In genomic region chr12:57476162-57476992, GRCh38 we compare ENCODE assay signal across 7 cellular contexts. TPM values are rescaled to one million over a fixed set of nuclear protein-coding genes. Genes with fewer than 3 reads are reported as not detected.
DNase-seq lines count a peak whose midpoint lies in the region; ATAC-seq, FAIRE-seq and TF ChIP-seq lines count a peak whose summit lies in the region.

No MANE protein-coding gene starts in this region.

- H3K9ac ChIP-seq in OCI-LY1 (ENCODE audit: low read length) (peak overlapping the region; percentile 65), HepG2 (ENCODE audit: insufficient read depth, low read depth, low read length) (no peak overlapping the region)

- no peak for TF ChIP-seq POLR2A in HepG2 (IDR thresholded peaks at IDR 0.05; ENCODE audit: insufficient read depth in 1 of 2, low read depth in 2 of 2, low read length in 2 of 2)

- WGBS in HepG2 (ENCODE audit: low lambda C conversion rate) = 79% methylated on average over 29 of the region's 29 CpGs

- no peak for TF ChIP-seq RAD21 in HepG2 (CRISPR knock-in tag; IDR thresholded peaks at IDR 0.05)

- H3K4me1 ChIP-seq in OCI-LY1 (ENCODE audit: insufficient read depth, low read length, severe bottlenecking) (peaks cover 51% of the 10 kb centered on the region), HepG2 (ENCODE audit: insufficient read depth, low read length) (peaks cover 38% of the 10 kb centered on the region)

- H3K27me3 ChIP-seq in OCI-LY1 (ENCODE audit: insufficient read depth, low read length) = no peaks in the 10 kb centered on the region
- H3K27me3 ChIP-seq in HepG2 (ENCODE audit: control insufficient read depth in 1 of 2, insufficient read depth in 2 of 2, low read length in 2 of 2) = peaks cover 8 to 74% of the 10 kb centered on the region in 2 experiments

- peak; percentile 57 for DNase-seq in activated naive CD8-positive, alpha-beta T cell treated with anti-CD3 and anti-CD28 coated beads, Interleukin-2, amount 50 U/mL, for 16 hours (ENCODE audit: low read depth, low spot score)
- DNase-seq in HepG2 (ENCODE audit: low spot score) = no peak
- peak; percentile 86 for DNase-seq in stimulated activated CD8-positive, alpha-beta memory T cell treated with anti-CD3 and anti-CD28 coated beads, Interleukin-4, amount 100 ng/mL, for 48 hours
- DNase-seq in NCI-H2107 treated with DMSO at 0.1 percent for 48 hours (lab: John Stamatoyannopoulos, UW; ENCODE audit: unreplicated experiment) = no peak

- intact Hi-C loops in HepG2 (cut with micrococcal nuclease; ENCODE audit: unreplicated experiment) = no loop called here

- TF ChIP-seq CTCF in OCI-LY1 (IDR thresholded peaks at IDR 0.05; ENCODE audit: low read length) (peak; percentile 85), HepG2 (CRISPR knock-in tag; IDR thresholded peaks at IDR 0.05) (no peak)

- H3K9me3 ChIP-seq in OCI-LY1 (ENCODE audit: low read length) (no peaks in the 10 kb centered on the region), HepG2 (ENCODE audit: low read length) (no peaks in the 10 kb centered on the region)

- peak overlapping the region; percentile 88 for H3K27ac ChIP-seq in OCI-LY1 (ENCODE audit: low read depth, low read length, poor library complexity, severe bottlenecking)
- H3K27ac ChIP-seq in HepG2 (ENCODE audit: extremely low read length, insufficient read depth, low read length) = no peak overlapping the region

- H4K20me1 ChIP-seq in OCI-LY1 (ENCODE audit: insufficient read depth, low read length) (no peaks in the 10 kb centered on the region), HepG2 (ENCODE audit: insufficient read depth, low read length) (no peaks in the 10 kb centered on the region)

- no peak for FAIRE-seq in HepG2 (lab: Jason Lieb, UNC)

- TF ChIP-seq EP300 in HepG2 (IDR thresholded peaks at IDR 0.05; ENCODE audit: low read depth in 2 of 2, low read length in 2 of 2) = no peak
- no peak for TF ChIP-seq EP300 in HepG2 (CRISPR knock-in tag; IDR thresholded peaks at IDR 0.05; ENCODE audit: borderline replicate concordance)

- H3K36me3 ChIP-seq in OCI-LY1 (ENCODE audit: insufficient read depth, low read length) (no peaks in the 10 kb centered on the region; the same call in 1 of the 2 replicates), HepG2 (replicated peaks in 1 of 2; ENCODE audit: control insufficient read depth in 1 of 2, insufficient read depth in 2 of 2, low read length in 2 of 2) (no peaks in the 10 kb centered on the region)

- CTCF ChIA-PET in HepG2 (lab: Yijun Ruan, JAX; ENCODE audit: low intra/inter-chr PET ratio, low total read pairs) = no interaction called here

- no peaks in the 10 kb centered on the region for H3K9me2 ChIP-seq in OCI-LY1 (ENCODE audit: low read depth, low read length)

- no TSS peak for BruUV-seq in HepG2 (replicated peaks; lab: Mats Ljungman, UMichigan)

- ATAC-seq in GM19463 (IDR thresholded peaks at IDR 0.05; ENCODE audit: unreplicated experiment) = peak; percentile 35
- peak; percentile 6; the same call in 1 of the 3 replicates for ATAC-seq in HepG2
- no peak for ATAC-seq in HG03280 (IDR thresholded peaks at IDR 0.05; ENCODE audit: unreplicated experiment)

- H3K4me2 ChIP-seq in OCI-LY1 (ENCODE audit: low read length) (peak overlapping the region; percentile 74), HepG2 (ENCODE audit: low read depth, low read length) (peak overlapping the region; percentile 67)

- in situ Hi-C loops in HepG2 (cut with HindIII; ENCODE audit: extremely low pct_ligation_motif_present, low pct_unique_long_range_greater_than_20kb) = no loop called here

- no peak overlapping the region for H2AFZ ChIP-seq in OCI-LY1 (ENCODE audit: low read length)
- no peak overlapping the region for H2AFZ ChIP-seq in HepG2 (ENCODE audit: low read length)

- POLR2A ChIA-PET in HepG2 (lab: Yijun Ruan, JAX) = interaction anchor here (1.1 kb wide), 1 partner anchor 45 kb away, joined by 4 read pairs; the partner anchor contains the start of gene DDIT3

- H3F3A ChIP-seq in OCI-LY1 (ENCODE audit: insufficient read depth, low read length) = no peaks in the 10 kb centered on the region

- no peaks in the 10 kb centered on the region for H3K79me2 ChIP-seq in OCI-LY1 (ENCODE audit: insufficient read depth, low read length)
- H3K79me2 ChIP-seq in HepG2 (ENCODE audit: insufficient read depth, low read length) = no peaks in the 10 kb centered on the region

- H3K4me3 ChIP-seq in OCI-LY1 (ENCODE audit: low read depth, low read length, poor library complexity, severe bottlenecking) (peak overlapping the region; percentile 57), HepG2 (replicated peaks in 1 of 3; ENCODE audit: insufficient read depth in 1 of 3, low read depth in 2 of 3, low read length in 3 of 3) (peak overlapping the region in 2 of 3 experiments; percentile 27 to 63; a peak in 3 of 6 replicates)

RNA-seq across cellular contexts. Expression of gene ARHGAP9, which starts 3.3 kb away (rescaled TPM):
- 0.18 TPM in 1 of 2 replicates, not detected in the other for total RNA-seq in HepG2 (2016; rRNA removed; fragmentation: Illumina TruSeq; extraction: Trizol)
- not detected in 2 replicates for total RNA-seq in HepG2 (2016; cell fraction: cytosol; rRNA removed; fragmentation: Illumina TruSeq; extraction: Trizol; ENCODE audit: low read depth)
- total RNA-seq in HepG2 (2016; cell fraction: insoluble cytoplasmic fraction; rRNA removed; fragmentation: Illumina TruSeq; extraction: Trizol) = 0.32 TPM in 1 of 2 replicates, not detected in the other
- not detected in 2 replicates for total RNA-seq in HepG2 (2016; cell fraction: membrane; rRNA removed; fragmentation: Illumina TruSeq; extraction: Trizol)
- total RNA-seq in HepG2 (2016; cell fraction: nucleus; rRNA removed; fragmentation: Illumina TruSeq; extraction: Trizol) = not detected in 2 replicates
- 0.95 and 1.2 TPM in 2 replicates for polyA plus RNA-seq in HepG2 (2011; rRNA removed)
- 0.33 and 0.40 TPM in 2 replicates for polyA plus RNA-seq in HepG2 (2011; cell fraction: cytosol; rRNA removed)
- 3.1 and 5.5 TPM in 2 replicates for polyA plus RNA-seq in HepG2 (2011; cell fraction: nucleus; rRNA removed)
- 0.39 and 0.55 TPM in 2 replicates for polyA plus RNA-seq in HepG2 (2012)
- polyA plus RNA-seq in HepG2 (2016; cell fraction: cytosol; fragmentation: Illumina TruSeq; extraction: Trizol; ENCODE audit: low read depth) = not detected in 2 replicates
- 0.17 TPM in 1 of 2 replicates, not detected in the other for polyA plus RNA-seq in HepG2 (2016; cell fraction: insoluble cytoplasmic fraction; fragmentation: Illumina TruSeq; extraction: Trizol; ENCODE audit: low read depth)
- polyA plus RNA-seq in HepG2 (2016; cell fraction: membrane; fragmentation: Illumina TruSeq; extraction: Trizol; ENCODE audit: low read depth) = 0.15 TPM in 1 of 2 replicates, not detected in the other
- 0.51 and 0.87 TPM in 2 replicates for polyA plus RNA-seq in HepG2 (2016; cell fraction: nucleus; fragmentation: Illumina TruSeq; extraction: Trizol; ENCODE audit: insufficient read depth, low read depth)
- 0.44 TPM in 1 of 2 replicates, not detected in the other for polyA minus RNA-seq in HepG2 (2011; rRNA and poly(A)+ RNA removed; ENCODE audit: low replicate concordance)
- polyA minus RNA-seq in HepG2 (2011; cell fraction: cytosol; rRNA and poly(A)+ RNA removed) = not detected in 2 replicates
- 0.64 and 1.7 TPM in 2 replicates for polyA minus RNA-seq in HepG2 (2011; cell fraction: nucleus; rRNA and poly(A)+ RNA removed)

RNA-seq across cellular contexts. Expression of gene MARS1, which starts 11.5 kb away (rescaled TPM):
- 177 and 181 TPM in 2 replicates for total RNA-seq in HepG2 (2016; rRNA removed; fragmentation: Illumina TruSeq; extraction: Trizol)
- total RNA-seq in HepG2 (2016; cell fraction: cytosol; rRNA removed; fragmentation: Illumina TruSeq; extraction: Trizol; ENCODE audit: low read depth) = 69.2 and 77.6 TPM in 2 replicates
- 178 and 182 TPM in 2 replicates for total RNA-seq in HepG2 (2016; cell fraction: insoluble cytoplasmic fraction; rRNA removed; fragmentation: Illumina TruSeq; extraction: Trizol)
- total RNA-seq in HepG2 (2016; cell fraction: membrane; rRNA removed; fragmentation: Illumina TruSeq; extraction: Trizol) = 116 and 124 TPM in 2 replicates
- total RNA-seq in HepG2 (2016; cell fraction: nucleus; rRNA removed; fragmentation: Illumina TruSeq; extraction: Trizol) = 147 and 177 TPM in 2 replicates
- 115 and 167 TPM in 2 replicates for polyA plus RNA-seq in HepG2 (2011; rRNA removed)
- polyA plus RNA-seq in HepG2 (2011; cell fraction: cytosol; rRNA removed) = 90.1 and 98.7 TPM in 2 replicates
- 450 and 538 TPM in 2 replicates for polyA plus RNA-seq in HepG2 (2011; cell fraction: nucleus; rRNA removed)
- 160 and 209 TPM in 2 replicates for polyA plus RNA-seq in HepG2 (2012)
- polyA plus RNA-seq in HepG2 (2016; cell fraction: cytosol; fragmentation: Illumina TruSeq; extraction: Trizol; ENCODE audit: low read depth) = 68.2 and 75.1 TPM in 2 replicates
- 150 and 162 TPM in 2 replicates for polyA plus RNA-seq in HepG2 (2016; cell fraction: insoluble cytoplasmic fraction; fragmentation: Illumina TruSeq; extraction: Trizol; ENCODE audit: low read depth)
- 87.9 and 114 TPM in 2 replicates for polyA plus RNA-seq in HepG2 (2016; cell fraction: membrane; fragmentation: Illumina TruSeq; extraction: Trizol; ENCODE audit: low read depth)
- 239 and 240 TPM in 2 replicates for polyA plus RNA-seq in HepG2 (2016; cell fraction: nucleus; fragmentation: Illumina TruSeq; extraction: Trizol; ENCODE audit: insufficient read depth, low read depth)
- 242 and 269 TPM in 2 replicates for polyA minus RNA-seq in HepG2 (2011; rRNA and poly(A)+ RNA removed; ENCODE audit: low replicate concordance)
- polyA minus RNA-seq in HepG2 (2011; cell fraction: cytosol; rRNA and poly(A)+ RNA removed) = 76.3 and 117 TPM in 2 replicates
- polyA minus RNA-seq in HepG2 (2011; cell fraction: nucleus; rRNA and poly(A)+ RNA removed) = 213 and 244 TPM in 2 replicates

RNA-seq across cellular contexts. Expression of gene GLI1, which starts 16.8 kb away (rescaled TPM):
- total RNA-seq in HepG2 (2016; rRNA removed; fragmentation: Illumina TruSeq; extraction: Trizol) = 0.20 TPM in 1 of 2 replicates, not detected in the other
- 0.53 TPM in 1 of 2 replicates, not detected in the other for total RNA-seq in HepG2 (2016; cell fraction: cytosol; rRNA removed; fragmentation: Illumina TruSeq; extraction: Trizol; ENCODE audit: low read depth)
- total RNA-seq in HepG2 (2016; cell fraction: insoluble cytoplasmic fraction; rRNA removed; fragmentation: Illumina TruSeq; extraction: Trizol) = not detected in 2 replicates
- total RNA-seq in HepG2 (2016; cell fraction: membrane; rRNA removed; fragmentation: Illumina TruSeq; extraction: Trizol) = not detected in 2 replicates
- not detected in 2 replicates for total RNA-seq in HepG2 (2016; cell fraction: nucleus; rRNA removed; fragmentation: Illumina TruSeq; extraction: Trizol)
- polyA plus RNA-seq in HepG2 (2011; rRNA removed) = 0.09 and 0.27 TPM in 2 replicates
- 0.06 and 0.07 TPM in 2 replicates for polyA plus RNA-seq in HepG2 (2011; cell fraction: cytosol; rRNA removed)
- polyA plus RNA-seq in HepG2 (2011; cell fraction: nucleus; rRNA removed) = 0.33 and 0.42 TPM in 2 replicates
- polyA plus RNA-seq in HepG2 (2012) = 0.55 TPM in 1 of 2 replicates, not detected in the other
- not detected in 2 replicates for polyA plus RNA-seq in HepG2 (2016; cell fraction: cytosol; fragmentation: Illumina TruSeq; extraction: Trizol; ENCODE audit: low read depth)
- 0.35 TPM in 1 of 2 replicates, not detected in the other for polyA plus RNA-seq in HepG2 (2016; cell fraction: insoluble cytoplasmic fraction; fragmentation: Illumina TruSeq; extraction: Trizol; ENCODE audit: low read depth)
- polyA plus RNA-seq in HepG2 (2016; cell fraction: membrane; fragmentation: Illumina TruSeq; extraction: Trizol; ENCODE audit: low read depth) = not detected in 2 replicates
- 0.17 and 0.49 TPM in 2 replicates for polyA plus RNA-seq in HepG2 (2016; cell fraction: nucleus; fragmentation: Illumina TruSeq; extraction: Trizol; ENCODE audit: insufficient read depth, low read depth)
- 2.5 TPM in 1 of 2 replicates, not detected in the other for polyA minus RNA-seq in HepG2 (2011; rRNA and poly(A)+ RNA removed; ENCODE audit: low replicate concordance)
- not detected in 2 replicates for polyA minus RNA-seq in HepG2 (2011; cell fraction: cytosol; rRNA and poly(A)+ RNA removed)
- not detected in 2 replicates for polyA minus RNA-seq in HepG2 (2011; cell fraction: nucleus; rRNA and poly(A)+ RNA removed)

RNA-seq across cellular contexts. Expression of gene INHBE, which starts 21.3 kb away (rescaled TPM):
- 6.8 and 17.0 TPM in 2 replicates for total RNA-seq in HepG2 (2016; rRNA removed; fragmentation: Illumina TruSeq; extraction: Trizol)
- 1.4 and 1.9 TPM in 2 replicates for total RNA-seq in HepG2 (2016; cell fraction: cytosol; rRNA removed; fragmentation: Illumina TruSeq; extraction: Trizol; ENCODE audit: low read depth)
- 8.0 and 15.5 TPM in 2 replicates for total RNA-seq in HepG2 (2016; cell fraction: insoluble cytoplasmic fraction; rRNA removed; fragmentation: Illumina TruSeq; extraction: Trizol)
- 3.2 and 3.3 TPM in 2 replicates for total RNA-seq in HepG2 (2016; cell fraction: membrane; rRNA removed; fragmentation: Illumina TruSeq; extraction: Trizol)
- total RNA-seq in HepG2 (2016; cell fraction: nucleus; rRNA removed; fragmentation: Illumina TruSeq; extraction: Trizol) = 11.2 and 13.1 TPM in 2 replicates
- polyA plus RNA-seq in HepG2 (2011; rRNA removed) = 32.0 and 55.8 TPM in 2 replicates
- polyA plus RNA-seq in HepG2 (2011; cell fraction: cytosol; rRNA removed) = 39.2 and 45.0 TPM in 2 replicates
- polyA plus RNA-seq in HepG2 (2011; cell fraction: nucleus; rRNA removed) = 12.5 and 25.8 TPM in 2 replicates
- polyA plus RNA-seq in HepG2 (2012) = 16.9 and 62.2 TPM in 2 replicates
- 0.90 and 1.2 TPM in 2 replicates for polyA plus RNA-seq in HepG2 (2016; cell fraction: cytosol; fragmentation: Illumina TruSeq; extraction: Trizol; ENCODE audit: low read depth)
- polyA plus RNA-seq in HepG2 (2016; cell fraction: insoluble cytoplasmic fraction; fragmentation: Illumina TruSeq; extraction: Trizol; ENCODE audit: low read depth) = 6.5 and 7.6 TPM in 2 replicates
- polyA plus RNA-seq in HepG2 (2016; cell fraction: membrane; fragmentation: Illumina TruSeq; extraction: Trizol; ENCODE audit: low read depth) = 1.8 and 2.0 TPM in 2 replicates
- 16.9 and 17.1 TPM in 2 replicates for polyA plus RNA-seq in HepG2 (2016; cell fraction: nucleus; fragmentation: Illumina TruSeq; extraction: Trizol; ENCODE audit: insufficient read depth, low read depth)
- 0.51 and 61.0 TPM in 2 replicates for polyA minus RNA-seq in HepG2 (2011; rRNA and poly(A)+ RNA removed; ENCODE audit: low replicate concordance)
- 21.0 and 26.6 TPM in 2 replicates for polyA minus RNA-seq in HepG2 (2011; cell fraction: cytosol; rRNA and poly(A)+ RNA removed)
- polyA minus RNA-seq in HepG2 (2011; cell fraction: nucleus; rRNA and poly(A)+ RNA removed) = 7.1 and 11.4 TPM in 2 replicates

RNA-seq across cellular contexts. Expression of gene INHBC, which starts 41.8 kb away (rescaled TPM):
- 1.5 and 1.8 TPM in 2 replicates for total RNA-seq in HepG2 (2016; rRNA removed; fragmentation: Illumina TruSeq; extraction: Trizol)
- 0.20 and 0.35 TPM in 2 replicates for total RNA-seq in HepG2 (2016; cell fraction: cytosol; rRNA removed; fragmentation: Illumina TruSeq; extraction: Trizol; ENCODE audit: low read depth)
- total RNA-seq in HepG2 (2016; cell fraction: insoluble cytoplasmic fraction; rRNA removed; fragmentation: Illumina TruSeq; extraction: Trizol) = 1.3 and 1.7 TPM in 2 replicates
- total RNA-seq in HepG2 (2016; cell fraction: membrane; rRNA removed; fragmentation: Illumina TruSeq; extraction: Trizol) = 1.1 TPM in 2 replicates
- total RNA-seq in HepG2 (2016; cell fraction: nucleus; rRNA removed; fragmentation: Illumina TruSeq; extraction: Trizol) = 2.3 and 2.6 TPM in 2 replicates
- 12.7 and 13.8 TPM in 2 replicates for polyA plus RNA-seq in HepG2 (2011; rRNA removed)
- 11.4 and 11.9 TPM in 2 replicates for polyA plus RNA-seq in HepG2 (2011; cell fraction: cytosol; rRNA removed)
- polyA plus RNA-seq in HepG2 (2011; cell fraction: nucleus; rRNA removed) = 4.8 and 6.4 TPM in 2 replicates
- 2.3 and 4.2 TPM in 2 replicates for polyA plus RNA-seq in HepG2 (2012)
- polyA plus RNA-seq in HepG2 (2016; cell fraction: cytosol; fragmentation: Illumina TruSeq; extraction: Trizol; ENCODE audit: low read depth) = 0.35 and 0.46 TPM in 2 replicates
- polyA plus RNA-seq in HepG2 (2016; cell fraction: insoluble cytoplasmic fraction; fragmentation: Illumina TruSeq; extraction: Trizol; ENCODE audit: low read depth) = 3.2 and 3.3 TPM in 2 replicates
- 1.3 and 1.4 TPM in 2 replicates for polyA plus RNA-seq in HepG2 (2016; cell fraction: membrane; fragmentation: Illumina TruSeq; extraction: Trizol; ENCODE audit: low read depth)
- 4.0 and 4.8 TPM in 2 replicates for polyA plus RNA-seq in HepG2 (2016; cell fraction: nucleus; fragmentation: Illumina TruSeq; extraction: Trizol; ENCODE audit: insufficient read depth, low read depth)
- 0.16 and 20.9 TPM in 2 replicates for polyA minus RNA-seq in HepG2 (2011; rRNA and poly(A)+ RNA removed; ENCODE audit: low replicate concordance)
- polyA minus RNA-seq in HepG2 (2011; cell fraction: cytosol; rRNA and poly(A)+ RNA removed) = 4.8 and 4.9 TPM in 2 replicates
- polyA minus RNA-seq in HepG2 (2011; cell fraction: nucleus; rRNA and poly(A)+ RNA removed) = 5.0 and 6.3 TPM in 2 replicates

Comparison
In these comparisons a context has a peak if more than half of its experiments do, and no peak if none do; other contexts are left out.
1. DNase-seq: peak in activated naive CD8-positive, alpha-beta T cell treated with anti-CD3 and anti-CD28 coated beads, Interleukin-2, amount 50 U/mL, for 16 hours (single experiment) and stimulated activated CD8-positive, alpha-beta memory T cell treated with anti-CD3 and anti-CD28 coated beads, Interleukin-4, amount 100 ng/mL, for 48 hours (single experiment); none in HepG2 (single experiment) and NCI-H2107 treated with DMSO at 0.1 percent for 48 hours (single experiment).